2 cellular contexts compared by ENCODE assay signal in the genomic region with DNA sequence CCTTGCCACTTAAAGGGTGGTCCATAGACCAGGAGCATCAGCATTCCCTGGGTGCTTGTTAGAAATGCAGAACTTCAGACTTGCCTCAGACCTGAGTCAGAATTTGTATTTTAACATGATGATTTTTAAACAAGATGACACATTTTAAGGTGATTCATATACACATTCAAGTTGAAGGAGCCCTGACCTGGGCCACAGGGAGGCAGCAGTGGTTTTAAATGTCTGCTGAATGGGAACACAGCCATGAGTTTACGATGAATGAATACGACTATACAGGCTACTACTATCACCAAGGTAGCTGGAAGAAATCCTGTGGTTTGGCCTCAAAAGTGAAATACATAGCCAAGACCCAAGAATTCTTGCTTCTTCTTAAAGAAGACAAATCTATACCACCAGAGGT.
TF ChIP-seq lines count a peak whose summit lies in the region.

No MANE protein-coding gene starts in this region.

TF ChIP-seq in SK-N-SH, 30 proteins besides CTCF, POLR2A, EP300 and RAD21 (continued from another document):
- TF ChIP-seq, protein P1, sequence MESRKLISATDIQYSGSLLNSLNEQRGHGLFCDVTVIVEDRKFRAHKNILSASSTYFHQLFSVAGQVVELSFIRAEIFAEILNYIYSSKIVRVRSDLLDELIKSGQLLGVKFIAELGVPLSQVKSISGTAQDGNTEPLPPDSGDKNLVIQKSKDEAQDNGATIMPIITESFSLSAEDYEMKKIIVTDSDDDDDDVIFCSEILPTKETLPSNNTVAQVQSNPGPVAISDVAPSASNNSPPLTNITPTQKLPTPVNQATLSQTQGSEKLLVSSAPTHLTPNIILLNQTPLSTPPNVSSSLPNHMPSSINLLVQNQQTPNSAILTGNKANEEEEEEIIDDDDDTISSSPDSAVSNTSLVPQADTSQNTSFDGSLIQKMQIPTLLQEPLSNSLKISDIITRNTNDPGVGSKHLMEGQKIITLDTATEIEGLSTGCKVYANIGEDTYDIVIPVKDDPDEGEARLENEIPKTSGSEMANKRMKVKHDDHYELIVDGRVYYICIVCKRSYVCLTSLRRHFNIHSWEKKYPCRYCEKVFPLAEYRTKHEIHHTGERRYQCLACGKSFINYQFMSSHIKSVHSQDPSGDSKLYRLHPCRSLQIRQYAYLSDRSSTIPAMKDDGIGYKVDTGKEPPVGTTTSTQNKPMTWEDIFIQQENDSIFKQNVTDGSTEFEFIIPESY (IDR thresholded peaks at IDR 0.05; ENCODE audit: borderline replicate concordance, low read depth): no peak
- TF ChIP-seq TCF12 (IDR thresholded peaks at IDR 0.05): no peak
- peak; percentile 26; the same call in 1 of the 2 replicates for TF ChIP-seq NFIC (IDR thresholded peaks at IDR 0.05; ENCODE audit: borderline replicate concordance)
- TF ChIP-seq PBX3 (IDR thresholded peaks at IDR 0.05): peak; percentile 39; the same call in 1 of the 2 replicates

TF ChIP-seq in SK-N-SH treated with all-trans-retinoic acid at 6 μM for 48 hours, 23 proteins besides CTCF, POLR2A, EP300 and RAD21 (continued from another document):
- TF ChIP-seq, protein P2, sequence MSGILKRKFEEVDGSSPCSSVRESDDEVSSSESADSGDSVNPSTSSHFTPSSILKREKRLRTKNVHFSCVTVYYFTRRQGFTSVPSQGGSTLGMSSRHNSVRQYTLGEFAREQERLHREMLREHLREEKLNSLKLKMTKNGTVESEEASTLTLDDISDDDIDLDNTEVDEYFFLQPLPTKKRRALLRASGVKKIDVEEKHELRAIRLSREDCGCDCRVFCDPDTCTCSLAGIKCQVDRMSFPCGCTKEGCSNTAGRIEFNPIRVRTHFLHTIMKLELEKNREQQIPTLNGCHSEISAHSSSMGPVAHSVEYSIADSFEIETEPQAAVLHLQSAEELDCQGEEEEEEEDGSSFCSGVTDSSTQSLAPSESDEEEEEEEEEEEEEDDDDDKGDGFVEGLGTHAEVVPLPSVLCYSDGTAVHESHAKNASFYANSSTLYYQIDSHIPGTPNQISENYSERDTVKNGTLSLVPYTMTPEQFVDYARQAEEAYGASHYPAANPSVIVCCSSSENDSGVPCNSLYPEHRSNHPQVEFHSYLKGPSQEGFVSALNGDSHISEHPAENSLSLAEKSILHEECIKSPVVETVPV (CRISPR knock-in tag; IDR thresholded peaks at IDR 0.05): no peak
- TF ChIP-seq ZFP30 (CRISPR knock-in tag; IDR thresholded peaks at IDR 0.05) (no peak), ZNF70 (CRISPR knock-in tag; IDR thresholded peaks at IDR 0.05) (no peak), ZC3H10 (CRISPR knock-in tag; IDR thresholded peaks at IDR 0.05) (no peak), TCF4 (CRISPR knock-in tag; IDR thresholded peaks at IDR 0.05; ENCODE audit: borderline replicate concordance) (no peak), SNAI2 (CRISPR knock-in tag; IDR thresholded peaks at IDR 0.05) (no peak), POU6F1 (CRISPR knock-in tag; IDR thresholded peaks at IDR 0.05; ENCODE audit: borderline replicate concordance, low read depth) (no peak), ZNF565 (CRISPR knock-in tag; conservative IDR thresholded peaks at IDR 0.05; ENCODE audit: low read depth) (no peak), ZFP3 (CRISPR knock-in tag; IDR thresholded peaks at IDR 0.05) (no peak)
- TF ChIP-seq, protein P3, sequence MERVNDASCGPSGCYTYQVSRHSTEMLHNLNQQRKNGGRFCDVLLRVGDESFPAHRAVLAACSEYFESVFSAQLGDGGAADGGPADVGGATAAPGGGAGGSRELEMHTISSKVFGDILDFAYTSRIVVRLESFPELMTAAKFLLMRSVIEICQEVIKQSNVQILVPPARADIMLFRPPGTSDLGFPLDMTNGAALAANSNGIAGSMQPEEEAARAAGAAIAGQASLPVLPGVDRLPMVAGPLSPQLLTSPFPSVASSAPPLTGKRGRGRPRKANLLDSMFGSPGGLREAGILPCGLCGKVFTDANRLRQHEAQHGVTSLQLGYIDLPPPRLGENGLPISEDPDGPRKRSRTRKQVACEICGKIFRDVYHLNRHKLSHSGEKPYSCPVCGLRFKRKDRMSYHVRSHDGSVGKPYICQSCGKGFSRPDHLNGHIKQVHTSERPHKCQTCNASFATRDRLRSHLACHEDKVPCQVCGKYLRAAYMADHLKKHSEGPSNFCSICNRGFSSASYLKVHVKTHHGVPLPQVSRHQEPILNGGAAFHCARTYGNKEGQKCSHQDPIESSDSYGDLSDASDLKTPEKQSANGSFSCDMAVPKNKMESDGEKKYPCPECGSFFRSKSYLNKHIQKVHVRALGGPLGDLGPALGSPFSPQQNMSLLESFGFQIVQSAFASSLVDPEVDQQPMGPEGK (CRISPR knock-in tag; IDR thresholded peaks at IDR 0.05; ENCODE audit: borderline replicate concordance): no peak
